ENCODE assay signal across 12 cellular contexts in genomic region chr17:27533874-27534815, GRCh38.
A peak's percentile ranks its signal among the peaks of the same experiment; 100 is the strongest.
DNase-seq lines count a peak whose midpoint lies in the region; ATAC-seq, FAIRE-seq and TF ChIP-seq lines count a peak whose summit lies in the region.
"Had no signal": no experiment of that assay in that cellular context is flagged by ENCODE, and none has a peak within 500 bp of the region (broad histone marks: within the 10 kb centered on the region; RNA-seq: fewer than 3 reads in every experiment).

No MANE protein-coding gene starts in this region.

- no peak for TF ChIP-seq EP300 in gastroesophageal sphincter (IDR thresholded peaks at IDR 0.05)

- H3K27ac Mint-ChIP-seq in GM23338 = no peak overlapping the region
- H3K27ac Mint-ChIP-seq in WTC11 = no peak overlapping the region

- no peak overlapping the region for H3K4me2 ChIP-seq in GM23338
- peak overlapping the region; percentile 36 for H3K4me2 ChIP-seq in skeletal muscle satellite cell (ENCODE audit: low read length)
- H3K4me2 ChIP-seq in Karpas-422 (ENCODE audit: low read depth, low read length, poor library complexity, severe bottlenecking) = no peak overlapping the region

- H4K20me1 ChIP-seq in GM23338 (replicated peaks; ENCODE audit: insufficient read depth) = peaks cover 3% of the 10 kb centered on the region; the same call in 1 of the 2 replicates
- no peaks in the 10 kb centered on the region for H4K20me1 ChIP-seq in Karpas-422 (ENCODE audit: insufficient read depth, low read depth, low read length)

- H3F3A ChIP-seq in GM23338 (replicated peaks; ENCODE audit: low read depth) = no peaks in the 10 kb centered on the region

- TF ChIP-seq POLR2A in gastroesophageal sphincter (IDR thresholded peaks at IDR 0.05) (no peak), erythroblast (IDR thresholded peaks at IDR 0.05; ENCODE audit: low read length) (no peak)

- H3K4me1 Mint-ChIP-seq in GM23338 (peaks cover 56% of the 10 kb centered on the region), WTC11 (peaks cover 56% of the 10 kb centered on the region)

- H3K9me2 ChIP-seq in GM23338 (ENCODE audit: insufficient read depth) (no peaks in the 10 kb centered on the region), Karpas-422 (replicated peaks; ENCODE audit: insufficient read depth, low read length) (no peaks in the 10 kb centered on the region)

- H3K9me3 ChIP-seq in gastroesophageal sphincter = no peaks in the 10 kb centered on the region
- no peaks in the 10 kb centered on the region for H3K9me3 ChIP-seq in skeletal muscle satellite cell (replicated peaks; ENCODE audit: low read length)
- no peaks in the 10 kb centered on the region for H3K9me3 ChIP-seq in Karpas-422 (ENCODE audit: low read length)
- no peaks in the 10 kb centered on the region for H3K9me3 ChIP-seq in pancreas

- H3K4me3 ChIP-seq in GM23338 = no peak overlapping the region
- no peak overlapping the region for H3K4me3 ChIP-seq in gastroesophageal sphincter
- H3K4me3 ChIP-seq in skeletal muscle satellite cell (ENCODE audit: low read length) = no peak overlapping the region
- no peak overlapping the region for H3K4me3 ChIP-seq in Karpas-422 (ENCODE audit: low read length)
- no peak overlapping the region for H3K4me3 ChIP-seq in pancreas
- H3K4me3 ChIP-seq: lung had no signal

- H3K27me3 Mint-ChIP-seq in GM23338 (ENCODE audit: insufficient read depth, low read depth, poor library complexity) (peaks cover 2% of the 10 kb centered on the region), WTC11 (ENCODE audit: low read depth) (no peaks in the 10 kb centered on the region)

- intact Hi-C loops in pancreas (cut with DNase I) = loop anchor here in 1 of 3 donors (10.0 kb wide), 1 partner anchor 51 kb away; no protein-coding TSS in a partner anchor

- CTCF ChIA-PET in WTC11 (lab: Charles Lee) = interaction anchor here (0.5 to 3.5 kb wide), 22 partner anchors 10 to 507 kb away, joined by 3 to 19 read pairs (median 4); partner anchors contain the start of gene KSR1

- H3K4me1 ChIP-seq in GM23338 (ENCODE audit: insufficient read depth) (peaks cover 17% of the 10 kb centered on the region), gastroesophageal sphincter (peaks cover 0 to 44% (median 12%) of the 10 kb centered on the region in 3 donors), skeletal muscle satellite cell (ENCODE audit: control insufficient read depth, insufficient read depth, low read length) (peaks cover 28% of the 10 kb centered on the region), Karpas-422 (ENCODE audit: low read length) (no peaks in the 10 kb centered on the region), pancreas (peaks cover 67 to 83% (median 76%) of the 10 kb centered on the region in 3 donors)

- H3K9ac ChIP-seq in skeletal muscle satellite cell (ENCODE audit: low read depth, low read length) (no peak overlapping the region), Karpas-422 (ENCODE audit: low read length) (no peak overlapping the region)

- H2AFZ ChIP-seq in GM23338 = no peak overlapping the region
- no peak overlapping the region for H2AFZ ChIP-seq in Karpas-422 (ENCODE audit: low read length)

- H3K36me3 ChIP-seq in GM23338 (ENCODE audit: insufficient read depth) = no peaks in the 10 kb centered on the region
- no peaks in the 10 kb centered on the region for H3K36me3 ChIP-seq in gastroesophageal sphincter
- H3K36me3 ChIP-seq in skeletal muscle satellite cell (ENCODE audit: insufficient read depth, low read length) = no peaks in the 10 kb centered on the region
- no peaks in the 10 kb centered on the region for H3K36me3 ChIP-seq in Karpas-422 (ENCODE audit: insufficient read depth, low read length)
- H3K36me3 ChIP-seq in pancreas = no peaks in the 10 kb centered on the region

- H3K4me3 Mint-ChIP-seq in GM23338 = no peak overlapping the region; the same call in 2 of the 3 replicates
- no peak overlapping the region for H3K4me3 Mint-ChIP-seq in WTC11
- H3K4me3 Mint-ChIP-seq: activated T-cell treated with anti-CD3 and anti-CD28 coated beads, Interleukin-2, amount 50 U/mL, for 4 hours had no signal

- DNase-seq in GM23338 (ENCODE audit: low spot score) = peak; percentile 68
- DNase-seq in WTC11 (ENCODE audit: low spot score) = peak; percentile 36
- no peak for DNase-seq in Karpas-422
- no peak for DNase-seq in pancreas
- DNase-seq in erythroblast (lab: John Stamatoyannopoulos, UW) = no peak
- DNase-seq: activated T-cell treated with anti-CD3 and anti-CD28 coated beads, Interleukin-2, amount 50 U/mL, for 4 hours; effector CD8-positive, alpha-beta T cell; stimulated activated CD4-positive, alpha-beta T cell treated with anti-CD3 and anti-CD28 coated beads, Interleukin-1b, Interleukin-23, amount 100 ng/mL, for 48 hours had no signal

- H3K79me2 ChIP-seq in GM23338 (replicated peaks; ENCODE audit: insufficient read depth) (peaks cover 93% of the 10 kb centered on the region), Karpas-422 (ENCODE audit: low read length) (no peaks in the 10 kb centered on the region)

- no peaks in the 10 kb centered on the region for H3K27me3 ChIP-seq in GM23338 (ENCODE audit: insufficient read depth)
- no peaks in the 10 kb centered on the region for H3K27me3 ChIP-seq in gastroesophageal sphincter
- H3K27me3 ChIP-seq in skeletal muscle satellite cell (ENCODE audit: control insufficient read depth, insufficient read depth, low read length) = peaks cover 5% of the 10 kb centered on the region
- H3K27me3 ChIP-seq in Karpas-422 (ENCODE audit: low read length) = no peaks in the 10 kb centered on the region
- H3K27me3 ChIP-seq in pancreas = no peaks in the 10 kb centered on the region

- peak; percentile 62 for ATAC-seq in GM23338
- peak; percentile 70 for ATAC-seq in WTC11
- peak; percentile 54 for ATAC-seq in gastroesophageal sphincter
- ATAC-seq in pancreas = no peak
- ATAC-seq in HG03571 (IDR thresholded peaks at IDR 0.05; ENCODE audit: unreplicated experiment) = no peak
- ATAC-seq: activated T-cell treated with anti-CD3 and anti-CD28 coated beads, Interleukin-2, amount 50 U/mL, for 4 hours had no signal

- H3K27ac ChIP-seq in GM23338 (ENCODE audit: low read depth) (peak overlapping the region; percentile 7; the same call in 1 of the 2 replicates), gastroesophageal sphincter (peak overlapping the region in 2 of 4 donors; percentile 30 to 48), Karpas-422 (ENCODE audit: low read length) (no peak overlapping the region), pancreas (peak overlapping the region in 1 of 4 donors; percentile 74)

- TF ChIP-seq CTCF in GM23338 (conservative IDR thresholded peaks at IDR 0.05; ENCODE audit: low read depth in 2 of 2) (peak; percentile 47 to 48), WTC11 (IDR thresholded peaks at IDR 0.05) (no peak), gastroesophageal sphincter (IDR thresholded peaks at IDR 0.05) (no peak), pancreas (IDR thresholded peaks at IDR 0.05) (no peak)

- 79 to 89% methylated on average over 5 to 11 of the region's 14 CpGs for WGBS in gastroesophageal sphincter (ENCODE audit: low coverage in 1 of 2), 2 donors
- 83 to 88% methylated on average over 14 of the region's 14 CpGs for WGBS in pancreas, 2 donors

- H3K36me3 Mint-ChIP-seq in GM23338 (ENCODE audit: low read depth) (no peaks in the 10 kb centered on the region; the same call in 2 of the 3 replicates), WTC11 (no peaks in the 10 kb centered on the region)

- no peaks in the 10 kb centered on the region for H3K9me3 Mint-ChIP-seq in GM23338
- H3K9me3 Mint-ChIP-seq in WTC11 = no peaks in the 10 kb centered on the region
- H3K9me3 Mint-ChIP-seq: activated T-cell treated with anti-CD3 and anti-CD28 coated beads, Interleukin-2, amount 50 U/mL, for 4 hours had no signal

- POLR2A ChIA-PET in WTC11 (lab: Charles Lee) = interaction anchor here (1.5 kb wide), 1 partner anchor 12 kb away, joined by 3 read pairs; no protein-coding TSS in a partner anchor

- no peak for FAIRE-seq in pancreas (lab: Jason Lieb, UNC)

TF ChIP-seq in GM23338, 12 proteins besides CTCF, POLR2A, EP300 and RAD21 (continues in another document):
- TF ChIP-seq EZH2 (IDR thresholded peaks at IDR 0.05; ENCODE audit: low read depth, unreplicated experiment) = no peak
- TF ChIP-seq ZNF114 (CRISPR knock-in tag; IDR thresholded peaks at IDR 0.05) = no peak
- TF ChIP-seq NANOG (IDR thresholded peaks at IDR 0.05; ENCODE audit: borderline replicate concordance) = no peak
- no peak for TF ChIP-seq CREB1 (CRISPR knock-in tag; IDR thresholded peaks at IDR 0.05; ENCODE audit: low read depth)
- TF ChIP-seq POLR2AphosphoS5 (IDR thresholded peaks at IDR 0.05; ENCODE audit: low read depth) = no peak
- no peak for TF ChIP-seq EZH2phosphoT487 (IDR thresholded peaks at IDR 0.05; ENCODE audit: unreplicated experiment)
- TF ChIP-seq JUNB (IDR thresholded peaks at IDR 0.05; ENCODE audit: unreplicated experiment) = no peak
- TF ChIP-seq STAT1 (IDR thresholded peaks at IDR 0.05; ENCODE audit: unreplicated experiment) = no peak

TF ChIP-seq in WTC11, 78 proteins besides CTCF, POLR2A, EP300 and RAD21 (continues in another document):
- no peak for TF ChIP-seq CREB1 (CRISPR knock-in tag; IDR thresholded peaks at IDR 0.05)
- no peak for TF ChIP-seq TCF7 (CRISPR knock-in tag; IDR thresholded peaks at IDR 0.05; ENCODE audit: low read depth)
- no peak for TF ChIP-seq TEAD4 (CRISPR knock-in tag; IDR thresholded peaks at IDR 0.05)
- no peak for TF ChIP-seq ZNF425 (CRISPR knock-in tag; conservative IDR thresholded peaks at IDR 0.05)

Comparison
In these comparisons a context has a peak if more than half of its experiments do, and no peak if none do; other contexts are left out.
1. ATAC-seq: peak in GM23338 (single experiment), WTC11 (single experiment) and gastroesophageal sphincter (single experiment); none in pancreas (0 of 4) and HG03571 (single experiment).
2. DNase-seq: peak in GM23338 (single experiment) and WTC11 (single experiment); none in Karpas-422 (single experiment), pancreas (0 of 6) and erythroblast (0 of 2).
3. CTCF ChIP-seq: peak in GM23338 (2 of 2); none in WTC11 (single experiment), gastroesophageal sphincter (0 of 4) and pancreas (0 of 4).